Comparison of ENCODE assay signal across 13 cellular contexts in genomic region chr5:41334758-41335157, GRCh38.
DNase-seq lines count a peak whose midpoint lies in the region; ATAC-seq and TF ChIP-seq lines count a peak whose summit lies in the region.
"Had no signal": no experiment of that assay in that cellular context is flagged by ENCODE, and none has a peak within 500 bp of the region (broad histone marks: within the 10 kb centered on the region; RNA-seq: fewer than 3 reads in every experiment).

No MANE protein-coding gene starts in this region.

- in situ Hi-C loops in IMR-90 (cut with MboI; ENCODE audit: low sequenced_read_pairs), result no loop called here

- H3K23ac ChIP-seq in IMR-90 (ENCODE audit: low read depth, low read length), result 0 out of 2 replicates have a peak overlapping the region, but pooled peaks have one; percentile 36

- H3K18ac ChIP-seq in IMR-90 (ENCODE audit: low read depth, low read length), result peak overlapping the region; percentile 30; the same call in 1 of the 2 replicates

- no peak overlapping the region for H2AK9ac ChIP-seq in IMR-90 (replicated peaks; ENCODE audit: low read depth, low read length, poor library complexity)

- H4K8ac ChIP-seq in IMR-90 (ENCODE audit: low read depth in 2 of 2, low read length in 2 of 2), result no peak overlapping the region; a peak in 2 of 4 replicates

- no peak for TF ChIP-seq POLR2A in IMR-90 (IDR thresholded peaks at IDR 0.05; ENCODE audit: low read depth, low read length)

- no TSS peak for BruUV-seq in IMR-90 (replicated peaks; lab: Mats Ljungman, UMichigan)

- peak overlapping the region; percentile 36; the same call in 1 of the 2 replicates for H3K4ac ChIP-seq in IMR-90 (ENCODE audit: low read depth, low read length)

- H3K27ac ChIP-seq in IMR-90 (ENCODE audit: insufficient read depth, low read length), result no peak overlapping the region
- H3K27ac ChIP-seq: epithelial cell of prostate had no signal

- H2BK20ac ChIP-seq in IMR-90 (ENCODE audit: low read depth, low read length), result peak overlapping the region; percentile 38; the same call in 1 of the 2 replicates

- no peaks in the 10 kb centered on the region for H3K9me3 ChIP-seq in IMR-90 (ENCODE audit: control insufficient read depth, insufficient read depth, low read length)

- H3K9me1 ChIP-seq in IMR-90 (ENCODE audit: insufficient read depth, low read length), result peaks cover 3% of the 10 kb centered on the region; the same call in 1 of the 2 replicates

- no peaks in the 10 kb centered on the region for H3K9me3 Mint-ChIP-seq in activated naive CD4-positive, alpha-beta T cell treated with anti-CD3 and anti-CD28 coated beads, Interleukin-2, amount 50 U/mL, for 72 hours
- H3K9me3 Mint-ChIP-seq: activated T-helper 17 cell treated with anti-CD3 and anti-CD28 coated beads, Interleukin-2, amount 50 U/mL, for 72 hours had no signal

- DNase-seq in Ammon's horn (ENCODE audit: low spot score), result peak; percentile 70
- DNase-seq in IMR-90, result peak; percentile 36
- DNase-seq in hippocampal formation (lab: John Stamatoyannopoulos, UW), result peak; percentile 43 to 77
- no peak for DNase-seq in activated CD8-positive, alpha-beta memory T cell treated with anti-CD3 and anti-CD28 coated beads, Interleukin-2, amount 50 U/mL, for 4 hours
- DNase-seq in LoVo (ENCODE audit: low spot score), result no peak
- DNase-seq in activated naive CD4-positive, alpha-beta T cell treated with anti-CD3 and anti-CD28 coated beads, Interleukin-2, amount 50 U/mL, for 72 hours (ENCODE audit: low spot score in 2 of 2), result no peak
- no peak for DNase-seq in NCI-H510A treated with DMSO at 0.1 percent for 48 hours (lab: John Stamatoyannopoulos, UW)
- DNase-seq: AML-193, naive B cell, SHP77 treated with DMSO at 0.1 percent for 48 hours had no signal

- no peak overlapping the region for H3K27ac Mint-ChIP-seq in activated naive CD4-positive, alpha-beta T cell treated with anti-CD3 and anti-CD28 coated beads, Interleukin-2, amount 50 U/mL, for 72 hours
- H3K27ac Mint-ChIP-seq: activated T-helper 17 cell treated with anti-CD3 and anti-CD28 coated beads, Interleukin-2, amount 50 U/mL, for 72 hours; naive B cell had no signal

- CTCF ChIA-PET in IMR-90 (lab: Yijun Ruan, JAX), result interaction anchor here (0.6 to 0.8 kb wide), 2 partner anchors 11 to 12 kb away, joined by 3 read pairs; no protein-coding TSS in a partner anchor

- TF ChIP-seq CTCF in IMR-90 (conservative IDR thresholded peaks at IDR 0.05; ENCODE audit: low read depth, low read length), result no peak

- no peak for TF ChIP-seq RAD21 in IMR-90 (IDR thresholded peaks at IDR 0.05; ENCODE audit: low read length)

- H3K9ac ChIP-seq in IMR-90 (ENCODE audit: low read depth, low read length), result no peak overlapping the region

- no peaks in the 10 kb centered on the region for H3K79me1 ChIP-seq in IMR-90 (ENCODE audit: low read depth in 1 of 2, low read length in 2 of 2)

- no CpG with 5 or more reads among the region's 5 CpGs for WGBS in IMR-90 (ENCODE audit: extremely low coverage in 2 of 2, insufficient read length in 1 of 2), 2 experiments

- H3K4me2 ChIP-seq in IMR-90 (ENCODE audit: low read depth, low read length), result peak overlapping the region; percentile 4

- H3K4me3 ChIP-seq in IMR-90 (ENCODE audit: insufficient read depth, low read depth, low read length), result no peak overlapping the region

- no peak overlapping the region for H2AFZ ChIP-seq in IMR-90 (replicated peaks; ENCODE audit: low read length, poor library complexity)

- POLR2A ChIA-PET in IMR-90 (lab: Charles Lee; ENCODE audit: unreplicated experiment), result no interaction called here

- peak overlapping the region; percentile 76 for H2BK5ac ChIP-seq in IMR-90 (ENCODE audit: low read depth, low read length, poor library complexity, severe bottlenecking)

- H2BK120ac ChIP-seq in IMR-90 (ENCODE audit: low read depth, low read length), result peak overlapping the region; percentile 65

- peaks cover 2% of the 10 kb centered on the region; the same call in 1 of the 2 replicates for H3K4me1 ChIP-seq in IMR-90 (ENCODE audit: control insufficient read depth, insufficient read depth, low read length)

- no peak overlapping the region for H2BK15ac ChIP-seq in IMR-90 (ENCODE audit: low read depth, low read length)

- intact Hi-C loops in IMR-90 (cut with micrococcal nuclease), result no loop called here

- 0 out of 2 replicates have a peak overlapping the region, but pooled peaks have one; percentile 8 for H4K91ac ChIP-seq in IMR-90 (ENCODE audit: insufficient read depth, low read depth, low read length)

- H4K5ac ChIP-seq in IMR-90 (ENCODE audit: low read depth, low read length), result no peak overlapping the region

- no peaks in the 10 kb centered on the region for H3K27me3 ChIP-seq in IMR-90 (ENCODE audit: control insufficient read depth, insufficient read depth, low read length)

- no peak overlapping the region for H3K56ac ChIP-seq in IMR-90 (ENCODE audit: extremely low read depth, insufficient read depth, low read length)

- ATAC-seq in GM21515 (IDR thresholded peaks at IDR 0.05; ENCODE audit: unreplicated experiment), result peak; percentile 58
- peak; percentile 94 for ATAC-seq in IMR-90 (ENCODE audit: low read depth)
- ATAC-seq in activated naive CD4-positive, alpha-beta T cell treated with anti-CD3 and anti-CD28 coated beads, Interleukin-2, amount 50 U/mL, for 72 hours, result no peak
- ATAC-seq: activated T-helper 17 cell treated with anti-CD3 and anti-CD28 coated beads, Interleukin-2, amount 50 U/mL, for 72 hours had no signal

- H4K20me1 ChIP-seq in IMR-90 (ENCODE audit: insufficient read depth, low read length), result no peaks in the 10 kb centered on the region

- no peak overlapping the region for H3K14ac ChIP-seq in IMR-90 (replicated peaks; ENCODE audit: low read depth, low read length)

- dilution Hi-C loops in IMR-90 (cut with HindIII; ENCODE audit: low sequenced_read_pairs, unreplicated experiment), result no loop called here

- no peaks in the 10 kb centered on the region for H3K36me3 ChIP-seq in IMR-90 (ENCODE audit: control insufficient read depth, insufficient read depth, low read length)

- no peaks in the 10 kb centered on the region for H3K36me3 Mint-ChIP-seq in activated naive CD4-positive, alpha-beta T cell treated with anti-CD3 and anti-CD28 coated beads, Interleukin-2, amount 50 U/mL, for 72 hours
- H3K36me3 Mint-ChIP-seq: naive B cell had no signal

- no peak overlapping the region for H2AK5ac ChIP-seq in IMR-90 (ENCODE audit: low read depth, low read length)

TF ChIP-seq in IMR-90, 13 proteins besides CTCF, POLR2A, EP300 and RAD21:
- TF ChIP-seq MAZ (IDR thresholded peaks at IDR 0.05; ENCODE audit: borderline replicate concordance, low read depth, low read length) (no peak), SMC3 (IDR thresholded peaks at IDR 0.05; ENCODE audit: low read depth, low read length) (no peak), BHLHE40 (IDR thresholded peaks at IDR 0.05; ENCODE audit: low read depth, low read length) (no peak), ELK1 (IDR thresholded peaks at IDR 0.05; ENCODE audit: borderline replicate concordance, low read depth, low read length) (no peak), CEBPB (IDR thresholded peaks at IDR 0.05; ENCODE audit: low read depth, low read length) (no peak), RCOR1 (IDR thresholded peaks at IDR 0.05; ENCODE audit: insufficient replicate concordance, low read length) (no peak), CHD1 (IDR thresholded peaks at IDR 0.05; ENCODE audit: low read depth, low read length) (no peak), FOS (IDR thresholded peaks at IDR 0.05; ENCODE audit: low read depth, low read length) (no peak), MAFK (IDR thresholded peaks at IDR 0.05; ENCODE audit: low read depth, low read length) (no peak), USF2 (IDR thresholded peaks at IDR 0.05; ENCODE audit: low read depth, low read length) (no peak), RFX5 (IDR thresholded peaks at IDR 0.05; ENCODE audit: low read depth, low read length) (no peak), NFE2L2 (IDR thresholded peaks at IDR 0.05; ENCODE audit: low read depth, low read length) (no peak), MXI1 (IDR thresholded peaks at IDR 0.05; ENCODE audit: borderline replicate concordance, low read depth, low read length) (no peak)

Comparison
In these comparisons a context has a peak if more than half of its experiments do, and no peak if none do; other contexts are left out.
1. DNase-seq: peak in Ammon's horn (single experiment), IMR-90 (single experiment) and hippocampal formation (2 of 2); none in activated CD8-positive, alpha-beta memory T cell treated with anti-CD3 and anti-CD28 coated beads, Interleukin-2, amount 50 U/mL, for 4 hours (single experiment), LoVo (single experiment), activated naive CD4-positive, alpha-beta T cell treated with anti-CD3 and anti-CD28 coated beads, Interleukin-2, amount 50 U/mL, for 72 hours (0 of 2) and NCI-H510A treated with DMSO at 0.1 percent for 48 hours (single experiment).
2. ATAC-seq: peak in GM21515 (single experiment) and IMR-90 (single experiment); none in activated naive CD4-positive, alpha-beta T cell treated with anti-CD3 and anti-CD28 coated beads, Interleukin-2, amount 50 U/mL, for 72 hours (0 of 2).